Comparison of ENCODE assay signal across 1 cellular context in genomic region chrX:55813150-55813549, GRCh38.
TF ChIP-seq lines count a peak whose summit lies in the region.

No MANE protein-coding gene starts in this region.

TF ChIP-seq in HepG2, 621 proteins besides CTCF, POLR2A, EP300 and RAD21 (continued from another document):
- no peak for TF ChIP-seq HINFP (CRISPR knock-in tag; IDR thresholded peaks at IDR 0.05; ENCODE audit: low read depth)
- no peak for TF ChIP-seq ZNF567 (CRISPR knock-in tag; IDR thresholded peaks at IDR 0.05; ENCODE audit: borderline replicate concordance)
- no peak for TF ChIP-seq PAWR (CRISPR knock-in tag; IDR thresholded peaks at IDR 0.05; ENCODE audit: borderline replicate concordance)
TF ChIP-seq in HepG2: peak in this region for 0.
